ENCODE assay signal across 3 cellular contexts in the genomic region with DNA sequence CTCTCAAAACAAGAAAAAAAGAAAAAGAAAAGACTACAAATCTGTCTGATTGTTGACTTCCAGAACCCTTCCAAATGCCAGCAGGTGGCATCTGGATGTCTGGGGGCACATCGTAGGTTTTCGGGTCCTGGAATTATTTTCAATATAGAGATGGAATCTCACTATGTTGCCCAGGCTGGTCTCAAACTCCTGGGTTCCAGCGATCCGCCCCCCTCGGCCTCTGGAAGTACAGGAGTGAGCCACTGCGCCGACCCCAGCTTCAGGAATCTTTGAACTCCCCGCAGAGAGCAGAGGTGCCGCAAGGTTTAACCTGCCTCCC.
TF ChIP-seq lines count a peak whose summit lies in the region.

No MANE protein-coding gene starts in this region.

TF ChIP-seq in SK-N-SH, 30 proteins besides CTCF, POLR2A, EP300 and RAD21 (continues in another document):
- TF ChIP-seq GABPA (IDR thresholded peaks at IDR 0.05; ENCODE audit: low read depth) (no peak), MXI1 (IDR thresholded peaks at IDR 0.05; ENCODE audit: low read depth, low read length) (no peak), FOXM1 (IDR thresholded peaks at IDR 0.05; ENCODE audit: low read depth) (no peak), USF2 (IDR thresholded peaks at IDR 0.05; ENCODE audit: borderline replicate concordance, low read depth, low read length) (no peak), REST (IDR thresholded peaks at IDR 0.05; ENCODE audit: low read depth, low read length) (no peak), NRF1 (IDR thresholded peaks at IDR 0.05; ENCODE audit: low read depth, low read length) (no peak), MEF2A (IDR thresholded peaks at IDR 0.05; ENCODE audit: borderline replicate concordance, low read depth) (no peak), YY1 (IDR thresholded peaks at IDR 0.05; ENCODE audit: low read depth) (no peak), FOXJ3 (CRISPR knock-in tag; IDR thresholded peaks at IDR 0.05) (no peak), FOSL2 (IDR thresholded peaks at IDR 0.05; ENCODE audit: borderline replicate concordance, low read depth) (no peak), POLR2AphosphoS5 (IDR thresholded peaks at IDR 0.05; ENCODE audit: low read depth, low read length) (no peak), CHD2 (IDR thresholded peaks at IDR 0.05; ENCODE audit: low read length, partially characterized antibody) (no peak)
- TF ChIP-seq, protein P1, sequence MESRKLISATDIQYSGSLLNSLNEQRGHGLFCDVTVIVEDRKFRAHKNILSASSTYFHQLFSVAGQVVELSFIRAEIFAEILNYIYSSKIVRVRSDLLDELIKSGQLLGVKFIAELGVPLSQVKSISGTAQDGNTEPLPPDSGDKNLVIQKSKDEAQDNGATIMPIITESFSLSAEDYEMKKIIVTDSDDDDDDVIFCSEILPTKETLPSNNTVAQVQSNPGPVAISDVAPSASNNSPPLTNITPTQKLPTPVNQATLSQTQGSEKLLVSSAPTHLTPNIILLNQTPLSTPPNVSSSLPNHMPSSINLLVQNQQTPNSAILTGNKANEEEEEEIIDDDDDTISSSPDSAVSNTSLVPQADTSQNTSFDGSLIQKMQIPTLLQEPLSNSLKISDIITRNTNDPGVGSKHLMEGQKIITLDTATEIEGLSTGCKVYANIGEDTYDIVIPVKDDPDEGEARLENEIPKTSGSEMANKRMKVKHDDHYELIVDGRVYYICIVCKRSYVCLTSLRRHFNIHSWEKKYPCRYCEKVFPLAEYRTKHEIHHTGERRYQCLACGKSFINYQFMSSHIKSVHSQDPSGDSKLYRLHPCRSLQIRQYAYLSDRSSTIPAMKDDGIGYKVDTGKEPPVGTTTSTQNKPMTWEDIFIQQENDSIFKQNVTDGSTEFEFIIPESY (IDR thresholded peaks at IDR 0.05; ENCODE audit: borderline replicate concordance, low read depth), result no peak

TF ChIP-seq in SK-N-SH treated with all-trans-retinoic acid at 6 μM for 48 hours, 23 proteins besides CTCF, POLR2A, EP300 and RAD21:
- TF ChIP-seq TCF4 (CRISPR knock-in tag; IDR thresholded peaks at IDR 0.05; ENCODE audit: borderline replicate concordance), result no peak
- no peak for TF ChIP-seq ZC3H10 (CRISPR knock-in tag; IDR thresholded peaks at IDR 0.05)
- TF ChIP-seq CSDC2 (CRISPR knock-in tag; IDR thresholded peaks at IDR 0.05), result no peak
- no peak for TF ChIP-seq ZNF70 (CRISPR knock-in tag; IDR thresholded peaks at IDR 0.05)

TF ChIP-seq in H1, 55 proteins besides CTCF, POLR2A, EP300 and RAD21:
- TF ChIP-seq CHD2 (IDR thresholded peaks at IDR 0.05; ENCODE audit: low read length) (no peak), SIX5 (IDR thresholded peaks at IDR 0.05; ENCODE audit: low read depth, low read length) (no peak), CHD1 (IDR thresholded peaks at IDR 0.05; ENCODE audit: low read depth, low read length) (no peak)
